In genomic region chr2:137507237-137507636, GRCh38 we compare ENCODE assay signal across 14 cellular contexts.
"Had no signal": no experiment of that assay in that cellular context is flagged by ENCODE, and none has a peak within 500 bp of the region (broad histone marks: within the 10 kb centered on the region; RNA-seq: fewer than 3 reads in every experiment).

No MANE protein-coding gene starts in this region.

- ATAC-seq: activated CD8-positive, alpha-beta T cell treated with anti-CD3 and anti-CD28 coated beads for 36 hours; activated T-cell treated with anti-CD3 and anti-CD28 coated beads, Interleukin-2, amount 50 U/mL, for 72 hours; stimulated activated naive CD8-positive, alpha-beta T cell treated with anti-CD3 and anti-CD28 coated beads, Interleukin-15, Interleukin-2, amounts not matched to agents 100 U/mL and 50 U/mL, for 24 hours had no signal

- H3K4me1 ChIP-seq: breast epithelium, suprapubic skin had no signal

- H3K4me3 ChIP-seq: breast epithelium, ovary, suprapubic skin, upper lobe of left lung had no signal

- H3K27ac ChIP-seq: breast epithelium, ovary, suprapubic skin, upper lobe of left lung had no signal

- H3K36me3 ChIP-seq: breast epithelium, ovary, suprapubic skin, upper lobe of left lung had no signal

- DNase-seq: activated CD8-positive, alpha-beta memory T cell treated with anti-CD3 and anti-CD28 coated beads, Interleukin-2, amount 50 U/mL, for 4 hours; activated CD8-positive, alpha-beta T cell treated with anti-CD3 and anti-CD28 coated beads for 36 hours; activated gamma-delta T cell treated with Interleukin-2 at 50 U/mL for 16 hours; activated naive CD8-positive, alpha-beta T cell treated with anti-CD3 and anti-CD28 coated beads for 36 hours; activated T-cell treated with anti-CD3 and anti-CD28 coated beads, Interleukin-2, amount 50 U/mL, for 72 hours; dermis blood vessel endothelial cell; head of caudate nucleus; ovary; stimulated activated CD4-positive, alpha-beta T cell treated with anti-CD3 and anti-CD28 coated beads, Interleukin-2, amount 100 ng/mL, for 48 hours; stimulated activated naive CD8-positive, alpha-beta T cell treated with anti-CD3 and anti-CD28 coated beads, Interleukin-15, Interleukin-2, amounts not matched to agents 100 U/mL and 50 U/mL, for 24 hours; T-helper 9 cell; upper lobe of left lung had no signal

- H3K9me3 ChIP-seq: breast epithelium, ovary, suprapubic skin, upper lobe of left lung had no signal

- H3K27me3 ChIP-seq: breast epithelium, ovary, suprapubic skin, upper lobe of left lung had no signal
